ENCODE assay signal across 6 cellular contexts in genomic region chr10:128675405-128675804, GRCh38.
"Had no signal": no experiment of that assay in that cellular context is flagged by ENCODE, and none has a peak within 500 bp of the region (broad histone marks: within the 10 kb centered on the region; RNA-seq: fewer than 3 reads in every experiment).

No MANE protein-coding gene starts in this region.

- H3K4me2 ChIP-seq: GM23338 had no signal

- H2AFZ ChIP-seq: GM23338 had no signal

- H3K4me3 ChIP-seq: GM23338, HAP-1 had no signal

- DNase-seq: H7, KG1 had no signal

- H3K27ac ChIP-seq: HL-60 had no signal

- H3K4me1 ChIP-seq: HAP-1 had no signal

- FAIRE-seq: HepG2 had no signal

- H3K9me3 ChIP-seq: HAP-1 had no signal

- H3K36me3 ChIP-seq: HAP-1 had no signal
